Comparison of ENCODE assay signal across 8 cellular contexts in genomic region chr19:638901-639250, GRCh38. TPM values are rescaled to one million over a fixed set of nuclear protein-coding genes. Genes with fewer than 3 reads are reported as not detected.
DNase-seq lines count a peak whose midpoint lies in the region; ATAC-seq and TF ChIP-seq lines count a peak whose summit lies in the region.

No MANE protein-coding gene starts in this region.

- H3K27me3 ChIP-seq in KMS-11 (ENCODE audit: insufficient read depth, low read depth) (no peaks in the 10 kb centered on the region), ectodermal cell (ENCODE audit: control insufficient read depth, insufficient read depth, low read length, poor library complexity, severe bottlenecking) (peaks cover 37% of the 10 kb centered on the region), neuronal stem cell (ENCODE audit: control insufficient read depth in 3 of 3, insufficient read depth in 3 of 3, low read depth in 1 of 3, low read length in 3 of 3) (peaks cover 0 to 4% (median 0%) of the 10 kb centered on the region in 3 experiments)

- H2BK120ac ChIP-seq in neuronal stem cell (ENCODE audit: low read depth, low read length): no peak overlapping the region

- no peak overlapping the region for H4K91ac ChIP-seq in neuronal stem cell (ENCODE audit: low read depth, low read length, poor library complexity)

- H3K9ac ChIP-seq in KMS-11 (no peak overlapping the region), neuronal stem cell (ENCODE audit: low read depth, low read length, poor library complexity) (no peak overlapping the region)

- 66 to 71% methylated on average over 17 of the region's 17 CpGs for WGBS in ectodermal cell, 2 experiments
- no CpG with 5 or more reads among the region's 17 CpGs for WGBS in neuronal stem cell (ENCODE audit: extremely low coverage in 2 of 2, insufficient read length in 2 of 2, insufficient replicate concordance in 1 of 2), 2 donors

- 0 out of 2 replicates have a peak, but pooled peaks cover 3% of the 10 kb centered on the region for H3K79me2 ChIP-seq in KMS-11 (ENCODE audit: insufficient read depth, low read depth)

- H2AFZ ChIP-seq in KMS-11 (ENCODE audit: low read depth): no peak overlapping the region
- peak overlapping the region; percentile 96 for H2AFZ ChIP-seq in neuronal stem cell (ENCODE audit: low read length)

- DNase-seq in AG10803 (ENCODE audit: low read depth) (no peak), neuronal stem cell (ENCODE audit: low spot score) (no peak), NCI-H1105 treated with DMSO at 0.1 percent for 48 hours (lab: John Stamatoyannopoulos, UW) (no peak), GF-D8 (lab: John Stamatoyannopoulos, UW) (no peak)

- H3K4me3 ChIP-seq in AG10803 (ENCODE audit: low read length) (peak overlapping the region; percentile 62), KMS-11 (IDR thresholded peaks at IDR 0.05; ENCODE audit: insufficient read depth, low read depth, low read length) (no peak overlapping the region), ectodermal cell (ENCODE audit: insufficient read depth, low read depth, low read length) (peak overlapping the region; percentile 31), neuronal stem cell (ENCODE audit: low read length in 2 of 2) (peak overlapping the region in 1 of 2 donors; percentile 43)

- H4K20me1 ChIP-seq in KMS-11 (ENCODE audit: insufficient read depth): no peaks in the 10 kb centered on the region

- no peak overlapping the region for H3K4ac ChIP-seq in neuronal stem cell (ENCODE audit: low read length)

- H3K9me3 ChIP-seq in ectodermal cell (ENCODE audit: control insufficient read depth, low read length): no peaks in the 10 kb centered on the region
- no peaks in the 10 kb centered on the region for H3K9me3 ChIP-seq in neuronal stem cell (replicated peaks in 1 of 2; ENCODE audit: control insufficient read depth in 2 of 2, insufficient read depth in 1 of 2, low read depth in 1 of 2, low read length in 2 of 2)

- H3K4me2 ChIP-seq in KMS-11 (peak overlapping the region; percentile 29; the same call in 1 of the 2 replicates), neuronal stem cell (ENCODE audit: insufficient read depth, low read length, poor library complexity, severe bottlenecking) (peak overlapping the region; percentile 78)

- H2BK15ac ChIP-seq in neuronal stem cell (ENCODE audit: low read length): no peak overlapping the region

- no peaks in the 10 kb centered on the region for H3K36me3 ChIP-seq in KMS-11 (ENCODE audit: insufficient read depth)
- H3K36me3 ChIP-seq in ectodermal cell (ENCODE audit: control insufficient read depth, insufficient read depth, low read length): no peaks in the 10 kb centered on the region
- peaks cover 0 to under 1% of the 10 kb centered on the region in 2 donors for H3K36me3 ChIP-seq in neuronal stem cell (replicated peaks in 1 of 2; ENCODE audit: control insufficient read depth in 2 of 2, insufficient read depth in 2 of 2, low read length in 2 of 2)

- no peak overlapping the region for H2BK5ac ChIP-seq in neuronal stem cell (ENCODE audit: low read length)

- peak overlapping the region; percentile 9 for H4K8ac ChIP-seq in neuronal stem cell (ENCODE audit: low read depth, low read length)

- H3K79me1 ChIP-seq in neuronal stem cell (ENCODE audit: low read depth, low read length): peaks cover 5% of the 10 kb centered on the region

- TF ChIP-seq CTCF in AG10803 (conservative IDR thresholded peaks at IDR 0.05; ENCODE audit: low read length) (no peak), KMS-11 (conservative IDR thresholded peaks at IDR 0.05; ENCODE audit: low read depth, low read length) (no peak)

- ATAC-seq in GM21390 (IDR thresholded peaks at IDR 0.05; ENCODE audit: unreplicated experiment) (no peak), HG03045 (IDR thresholded peaks at IDR 0.05; ENCODE audit: unreplicated experiment) (no peak)

- H3K14ac ChIP-seq in neuronal stem cell (ENCODE audit: low read length): peak overlapping the region; percentile 56

- H2AK5ac ChIP-seq in neuronal stem cell (ENCODE audit: low read depth, low read length): peak overlapping the region; percentile 71

- no peaks in the 10 kb centered on the region for H3K4me1 ChIP-seq in KMS-11 (ENCODE audit: low read depth, poor library complexity, severe bottlenecking)
- peaks cover 2% of the 10 kb centered on the region for H3K4me1 ChIP-seq in ectodermal cell (ENCODE audit: control insufficient read depth, insufficient read depth, low read length)
- H3K4me1 ChIP-seq in neuronal stem cell (ENCODE audit: control insufficient read depth in 2 of 2, insufficient read depth in 1 of 2, low read depth in 1 of 2, low read length in 2 of 2): peaks cover 5 to 6% of the 10 kb centered on the region in 2 donors

- peak overlapping the region; percentile 24 for H3K18ac ChIP-seq in neuronal stem cell (ENCODE audit: low read length)

- H3K27ac ChIP-seq in KMS-11: no peak overlapping the region
- H3K27ac ChIP-seq in ectodermal cell (ENCODE audit: insufficient read depth, low read depth, low read length, poor library complexity, severe bottlenecking): no peak overlapping the region
- no peak overlapping the region for H3K27ac ChIP-seq in neuronal stem cell (replicated peaks; ENCODE audit: low read length)

- H2BK12ac ChIP-seq in neuronal stem cell (ENCODE audit: low read length): no peak overlapping the region

- peak overlapping the region; percentile 65 for H3K23ac ChIP-seq in neuronal stem cell (ENCODE audit: low read depth, low read length, poor library complexity)

RNA-seq across cellular contexts. Expression of gene FGF22, which starts 0.8 kb away (rescaled TPM):
- 0.43 TPM for polyA plus RNA-seq in ectodermal cell (2013, experiment 1 of 4)
- polyA plus RNA-seq in ectodermal cell (2013, experiment 2 of 4): 0.34 TPM
- 0.53 TPM for polyA plus RNA-seq in ectodermal cell (2013, experiment 3 of 4)
- polyA plus RNA-seq in ectodermal cell (2013, experiment 4 of 4): 0.20 TPM
- polyA plus RNA-seq in neuronal stem cell (2013, experiment 1 of 2): 0.78 TPM
- 0.66 TPM for polyA plus RNA-seq in neuronal stem cell (2013, experiment 2 of 2)

RNA-seq across cellular contexts. Expression of gene POLRMT, which starts 5.5 kb away (rescaled TPM):
- 67.1 TPM for polyA plus RNA-seq in ectodermal cell (2013, experiment 1 of 4)
- 67.3 TPM for polyA plus RNA-seq in ectodermal cell (2013, experiment 2 of 4)
- 49.6 TPM for polyA plus RNA-seq in ectodermal cell (2013, experiment 3 of 4)
- polyA plus RNA-seq in ectodermal cell (2013, experiment 4 of 4): 56.8 TPM
- 50.0 TPM for polyA plus RNA-seq in neuronal stem cell (2013, experiment 1 of 2)
- 45.6 TPM for polyA plus RNA-seq in neuronal stem cell (2013, experiment 2 of 2)

RNA-seq across cellular contexts. Expression of gene RNF126, which starts 24.1 kb away (rescaled TPM):
- polyA plus RNA-seq in ectodermal cell (2013, experiment 1 of 4): 44.2 TPM
- polyA plus RNA-seq in ectodermal cell (2013, experiment 2 of 4): 48.1 TPM
- polyA plus RNA-seq in ectodermal cell (2013, experiment 3 of 4): 51.1 TPM
- polyA plus RNA-seq in ectodermal cell (2013, experiment 4 of 4): 47.9 TPM
- 59.4 TPM for polyA plus RNA-seq in neuronal stem cell (2013, experiment 1 of 2)
- polyA plus RNA-seq in neuronal stem cell (2013, experiment 2 of 2): 57.6 TPM

RNA-seq across cellular contexts. Expression of gene FSTL3, which starts 37.3 kb away (rescaled TPM):
- polyA plus RNA-seq in ectodermal cell (2013, experiment 1 of 4): 7.5 TPM
- polyA plus RNA-seq in ectodermal cell (2013, experiment 2 of 4): 7.2 TPM
- 8.0 TPM for polyA plus RNA-seq in ectodermal cell (2013, experiment 3 of 4)
- polyA plus RNA-seq in ectodermal cell (2013, experiment 4 of 4): 7.2 TPM
- 6.2 TPM for polyA plus RNA-seq in neuronal stem cell (2013, experiment 1 of 2)
- 6.2 TPM for polyA plus RNA-seq in neuronal stem cell (2013, experiment 2 of 2)

RNA-seq across cellular contexts. Expression of gene HCN2, which starts 49.2 kb away (rescaled TPM):
- polyA plus RNA-seq in ectodermal cell (2013, experiment 1 of 4): 0.41 TPM
- 0.89 TPM for polyA plus RNA-seq in ectodermal cell (2013, experiment 2 of 4)
- polyA plus RNA-seq in ectodermal cell (2013, experiment 3 of 4): 0.64 TPM
- polyA plus RNA-seq in ectodermal cell (2013, experiment 4 of 4): 0.49 TPM
- 0.10 TPM for polyA plus RNA-seq in neuronal stem cell (2013, experiment 1 of 2)
- 0.10 TPM for polyA plus RNA-seq in neuronal stem cell (2013, experiment 2 of 2)
